Comparison of ENCODE assay signal across 27 cellular contexts in genomic region chr12:59940676-59941342, GRCh38.
A peak's percentile ranks its signal among the peaks of the same experiment; 100 is the strongest.
DNase-seq lines count a peak whose midpoint lies in the region; ATAC-seq, FAIRE-seq and TF ChIP-seq lines count a peak whose summit lies in the region.
"Had no signal": no experiment of that assay in that cellular context is flagged by ENCODE, and none has a peak within 500 bp of the region (broad histone marks: within the 10 kb centered on the region; RNA-seq: fewer than 3 reads in every experiment).

No MANE protein-coding gene starts in this region.

- no TSS peak for BruUV-seq in HepG2 (replicated peaks; lab: Mats Ljungman, UMichigan)

- H3K9me3 ChIP-seq in HepG2 (ENCODE audit: low read length): peaks cover 30% of the 10 kb centered on the region
- H3K9me3 ChIP-seq in right lobe of liver: no peaks in the 10 kb centered on the region
- no peaks in the 10 kb centered on the region for H3K9me3 ChIP-seq in neural progenitor cell (ENCODE audit: low read depth)
- H3K9me3 ChIP-seq: neutrophil, Peyer's patch, upper lobe of right lung had no signal

- no peak overlapping the region for H3K4me3 Mint-ChIP-seq in neural progenitor cell
- H3K4me3 Mint-ChIP-seq: activated CD4-positive, alpha-beta T cell treated with anti-CD3 and anti-CD28 coated beads for 36 hours; GM23338 had no signal

- peaks cover 3% of the 10 kb centered on the region for H3K4me1 Mint-ChIP-seq in neural progenitor cell
- H3K4me1 Mint-ChIP-seq: activated CD4-positive, alpha-beta T cell treated with anti-CD3 and anti-CD28 coated beads for 36 hours had no signal

- no peak overlapping the region for H3K27ac Mint-ChIP-seq in neural progenitor cell
- H3K27ac Mint-ChIP-seq: activated CD4-positive, alpha-beta T cell treated with anti-CD3 and anti-CD28 coated beads for 36 hours; GM23338 had no signal

- H3K27me3 ChIP-seq in HepG2 (ENCODE audit: control insufficient read depth in 1 of 2, insufficient read depth in 2 of 2, low read length in 2 of 2) (no peaks in the 10 kb centered on the region), right lobe of liver (no peaks in the 10 kb centered on the region), dorsolateral prefrontal cortex (no peaks in the 10 kb centered on the region), neural progenitor cell (no peaks in the 10 kb centered on the region)
- H3K27me3 ChIP-seq: cardiac muscle cell, neutrophil, Peyer's patch, upper lobe of right lung had no signal

- no peaks in the 10 kb centered on the region for H3K79me2 ChIP-seq in HepG2 (ENCODE audit: insufficient read depth, low read length)
- no peaks in the 10 kb centered on the region for H3K79me2 ChIP-seq in neural progenitor cell (ENCODE audit: low read depth)

- H3F3A ChIP-seq in neural progenitor cell (ENCODE audit: low read depth): no peaks in the 10 kb centered on the region

- TF ChIP-seq CTCF in HepG2 (CRISPR knock-in tag; IDR thresholded peaks at IDR 0.05) (no peak), right lobe of liver (IDR thresholded peaks at IDR 0.05) (no peak), dorsolateral prefrontal cortex (IDR thresholded peaks at IDR 0.05 in 54 of 56, conservative IDR thresholded peaks at IDR 0.05 in 2 of 56; ENCODE audit: low read depth in 1 of 56, partially characterized antibody in 56 of 56) (no peak), neural progenitor cell (IDR thresholded peaks at IDR 0.05) (no peak)

- POLR2A ChIA-PET in HepG2 (lab: Yijun Ruan, JAX): no interaction called here

- H3K9ac ChIP-seq in HepG2 (ENCODE audit: insufficient read depth, low read depth, low read length) (no peak overlapping the region), neural progenitor cell (no peak overlapping the region)

- no peak for TF ChIP-seq RAD21 in HepG2 (CRISPR knock-in tag; IDR thresholded peaks at IDR 0.05)

- TF ChIP-seq POLR2A in HepG2 (IDR thresholded peaks at IDR 0.05; ENCODE audit: insufficient read depth in 1 of 2, low read depth in 2 of 2, low read length in 2 of 2) (no peak), right lobe of liver (IDR thresholded peaks at IDR 0.05) (no peak)

- intact Hi-C loops in HepG2 (cut with micrococcal nuclease; ENCODE audit: unreplicated experiment): no loop called here
- intact Hi-C loops in right lobe of liver (cut with DNase I): no loop called here
- intact Hi-C loops in dorsolateral prefrontal cortex (cut with DNase I): no loop called here

- in situ Hi-C loops in HepG2 (cut with HindIII; ENCODE audit: extremely low pct_ligation_motif_present, low pct_unique_long_range_greater_than_20kb): no loop called here
- in situ Hi-C loops in SK-MEL-5 (cut with HindIII; ENCODE audit: low pct_unique_long_range_greater_than_20kb, low sequenced_read_pairs): no loop called here

- H3K4me2 ChIP-seq in HepG2 (ENCODE audit: low read depth, low read length) (no peak overlapping the region), neural progenitor cell (no peak overlapping the region)
- H3K4me2 ChIP-seq: GM23338, smooth muscle cell had no signal

- ATAC-seq in HepG2: 0 out of 3 replicates have a peak, but pooled peaks have one; percentile 31
- no peak for ATAC-seq in right lobe of liver
- no peak for ATAC-seq in GM21717 (IDR thresholded peaks at IDR 0.05; ENCODE audit: unreplicated experiment)
- ATAC-seq: activated CD4-positive, alpha-beta T cell treated with anti-CD3 and anti-CD28 coated beads for 36 hours; GM23338; upper lobe of right lung had no signal

- no peaks in the 10 kb centered on the region for H3K9me3 Mint-ChIP-seq in neural progenitor cell
- H3K9me3 Mint-ChIP-seq: GM23338 had no signal

- H3K27ac ChIP-seq in HepG2 (ENCODE audit: extremely low read length, insufficient read depth, low read length): no peak overlapping the region
- no peak overlapping the region for H3K27ac ChIP-seq in right lobe of liver
- H3K27ac ChIP-seq in dorsolateral prefrontal cortex: no peak overlapping the region
- H3K27ac ChIP-seq in neural progenitor cell: no peak overlapping the region
- H3K27ac ChIP-seq: C4-2B, cardiac muscle cell, neutrophil, Peyer's patch, upper lobe of right lung had no signal

- H3K27me3 Mint-ChIP-seq in neural progenitor cell (ENCODE audit: insufficient read depth, low read depth): no peaks in the 10 kb centered on the region
- H3K27me3 Mint-ChIP-seq: activated CD4-positive, alpha-beta T cell treated with anti-CD3 and anti-CD28 coated beads for 36 hours had no signal

- no peak for TF ChIP-seq EP300 in HepG2 (IDR thresholded peaks at IDR 0.05; ENCODE audit: low read depth in 2 of 2, low read length in 2 of 2)
- no peak for TF ChIP-seq EP300 in HepG2 (CRISPR knock-in tag; IDR thresholded peaks at IDR 0.05; ENCODE audit: borderline replicate concordance)

- 4% methylated on average over 3 of the region's 3 CpGs for WGBS in HepG2 (ENCODE audit: low lambda C conversion rate)
- WGBS in right lobe of liver (ENCODE audit: insufficient coverage, low coverage, low lambda C conversion rate, missing lambda C conversion rate): 22% methylated on average over 3 of the region's 3 CpGs

- H4K20me1 ChIP-seq in HepG2 (ENCODE audit: insufficient read depth, low read length) (no peaks in the 10 kb centered on the region), neural progenitor cell (ENCODE audit: low read depth) (no peaks in the 10 kb centered on the region)

- H3K4me3 ChIP-seq in HepG2 (replicated peaks in 1 of 3; ENCODE audit: insufficient read depth in 1 of 3, low read depth in 2 of 3, low read length in 3 of 3) (no peak overlapping the region), right lobe of liver (no peak overlapping the region), dorsolateral prefrontal cortex (no peak overlapping the region), neural progenitor cell (no peak overlapping the region)
- H3K4me3 ChIP-seq: cardiac muscle cell, GM23338, Peyer's patch, smooth muscle cell, upper lobe of right lung had no signal

- H3K36me3 Mint-ChIP-seq in neural progenitor cell: no peaks in the 10 kb centered on the region

- H3K4me1 ChIP-seq in HepG2 (ENCODE audit: insufficient read depth, low read length) (no peaks in the 10 kb centered on the region), right lobe of liver (no peaks in the 10 kb centered on the region), neural progenitor cell (peaks cover 3% of the 10 kb centered on the region)
- H3K4me1 ChIP-seq: Peyer's patch, upper lobe of right lung had no signal

- CTCF ChIA-PET in HepG2 (lab: Yijun Ruan, JAX; ENCODE audit: low intra/inter-chr PET ratio, low total read pairs): no interaction called here

- H2AFZ ChIP-seq in HepG2 (ENCODE audit: low read length): no peak overlapping the region
- H2AFZ ChIP-seq in neural progenitor cell (replicated peaks): no peak overlapping the region
- H2AFZ ChIP-seq: GM23338 had no signal

- FAIRE-seq in HepG2 (lab: Jason Lieb, UNC): no peak
- FAIRE-seq: A204.1, endothelial cell of umbilical vein, G401.6, HTR-8/SVneo had no signal

- H3K36me3 ChIP-seq in HepG2 (replicated peaks in 1 of 2; ENCODE audit: control insufficient read depth in 1 of 2, insufficient read depth in 2 of 2, low read length in 2 of 2) (no peaks in the 10 kb centered on the region), right lobe of liver (no peaks in the 10 kb centered on the region), neural progenitor cell (no peaks in the 10 kb centered on the region)
- H3K36me3 ChIP-seq: cardiac muscle cell, neutrophil, Peyer's patch, upper lobe of right lung had no signal

- peak; percentile 9 for DNase-seq in HepG2 (ENCODE audit: low spot score)
- no peak for DNase-seq in right lobe of liver
- DNase-seq in SK-MEL-5 (ENCODE audit: low read depth, low spot score): peak; percentile 65
- peak; percentile 20 for DNase-seq in iris pigment epithelial cell (ENCODE audit: low read depth)
- DNase-seq in dorsolateral prefrontal cortex: no peak
- no peak for DNase-seq in neural progenitor cell (ENCODE audit: low spot score)
- no peak for DNase-seq in activated CD8-positive, alpha-beta memory T cell treated with anti-CD3 and anti-CD28 coated beads, Interleukin-2, amount 50 U/mL, for 4 hours
- DNase-seq: activated CD4-positive, alpha-beta T cell treated with anti-CD3 and anti-CD28 coated beads for 36 hours; activated naive CD4-positive, alpha-beta T cell; activated T-cell treated with anti-CD3 and anti-CD28 coated beads, Interleukin-2, amount 50 U/mL, for 48 hours; Kasumi-1; mammary epithelial cell; NCI-H524; Peyer's patch; stimulated activated CD4-positive, alpha-beta T cell treated with anti-CD3 and anti-CD28 coated beads, Interleukin-2, amount 100 ng/mL, for 24 hours; T-helper 1 cell; upper lobe of right lung had no signal

TF ChIP-seq in HepG2, 621 proteins besides CTCF, POLR2A, EP300 and RAD21 (continues in another document):
- TF ChIP-seq SKI (IDR thresholded peaks at IDR 0.05; ENCODE audit: partially characterized antibody) (no peak), ZNF670 (CRISPR knock-in tag; IDR thresholded peaks at IDR 0.05; ENCODE audit: borderline replicate concordance) (no peak), ZNF710 (CRISPR knock-in tag; IDR thresholded peaks at IDR 0.05; ENCODE audit: borderline replicate concordance) (no peak), ERF (CRISPR knock-in tag; IDR thresholded peaks at IDR 0.05) (no peak), ZNF225 (CRISPR knock-in tag; IDR thresholded peaks at IDR 0.05) (no peak), ZMYM4 (CRISPR knock-in tag; IDR thresholded peaks at IDR 0.05) (no peak), DDIT3 (CRISPR knock-in tag; IDR thresholded peaks at IDR 0.05) (no peak)

Comparison
In these comparisons a context has a peak if more than half of its experiments do, and no peak if none do; other contexts are left out.
1. DNase-seq: peak in HepG2 (single experiment), SK-MEL-5 (single experiment) and iris pigment epithelial cell (single experiment); none in right lobe of liver (0 of 3), dorsolateral prefrontal cortex (0 of 10), neural progenitor cell (single experiment) and activated CD8-positive, alpha-beta memory T cell treated with anti-CD3 and anti-CD28 coated beads, Interleukin-2, amount 50 U/mL, for 4 hours (single experiment).